ENCODE assay signal across 3 cellular contexts in genomic region chr4:7190278-7190594, GRCh38.
A peak's percentile ranks its signal among the peaks of the same experiment; 100 is the strongest.
TF ChIP-seq lines count a peak whose summit lies in the region.

No MANE protein-coding gene starts in this region.

TF ChIP-seq in HepG2, 621 proteins besides CTCF, POLR2A, EP300 and RAD21:
- TF ChIP-seq ZNF530 (CRISPR knock-in tag; IDR thresholded peaks at IDR 0.05; ENCODE audit: low read depth) (no peak), RARG (CRISPR knock-in tag; IDR thresholded peaks at IDR 0.05; ENCODE audit: low read depth) (no peak), ZNF619 (CRISPR knock-in tag; IDR thresholded peaks at IDR 0.05) (no peak), CREB1 (IDR thresholded peaks at IDR 0.05) (no peak), CREB1 (CRISPR knock-in tag; IDR thresholded peaks at IDR 0.05) (no peak), FOXO1 (CRISPR knock-in tag; IDR thresholded peaks at IDR 0.05) (no peak), PCBP2 (optimal IDR thresholded peaks at IDR 0.05; ENCODE audit: low read depth, low read length, poor library complexity, severe bottlenecking) (peak; percentile 31), ZBTB3 (CRISPR knock-in tag; IDR thresholded peaks at IDR 0.05; ENCODE audit: borderline replicate concordance, low read depth) (no peak), ELF1 (CRISPR knock-in tag; IDR thresholded peaks at IDR 0.05) (no peak)

TF ChIP-seq in HEK293, 187 proteins besides CTCF, POLR2A, EP300 and RAD21:
- 0 out of 2 replicates have a peak, but pooled peaks have one; percentile 14 for TF ChIP-seq ZNF157 (tag by site-specific recombination; IDR thresholded peaks at IDR 0.05)
- TF ChIP-seq HOXA7 (CRISPR knock-in tag; IDR thresholded peaks at IDR 0.05; ENCODE audit: borderline replicate concordance), result no peak
- TF ChIP-seq ZNF792 (tag by site-specific recombination; IDR thresholded peaks at IDR 0.05), result no peak
- no peak for TF ChIP-seq HOXC10 (CRISPR knock-in tag; IDR thresholded peaks at IDR 0.05)
- peak; percentile 94 for TF ChIP-seq ZNF366 (tag by site-specific recombination; conservative IDR thresholded peaks at IDR 0.05)
- no peak for TF ChIP-seq ZNF132 (tag by site-specific recombination; IDR thresholded peaks at IDR 0.05; ENCODE audit: borderline replicate concordance)
- no peak for TF ChIP-seq ZNF544 (tag by site-specific recombination; IDR thresholded peaks at IDR 0.05)
- TF ChIP-seq ZNF610 (tag by site-specific recombination; IDR thresholded peaks at IDR 0.05; ENCODE audit: borderline replicate concordance), result no peak
- TF ChIP-seq ZNF280C (tag by site-specific recombination; IDR thresholded peaks at IDR 0.05), result no peak
- TF ChIP-seq MYNN (tag by site-specific recombination; IDR thresholded peaks at IDR 0.05; ENCODE audit: borderline replicate concordance), result no peak
- TF ChIP-seq PRDM1 (tag by site-specific recombination; IDR thresholded peaks at IDR 0.05), result peak; percentile 99
- no peak for TF ChIP-seq OVOL3 (tag by site-specific recombination; IDR thresholded peaks at IDR 0.05)
- no peak for TF ChIP-seq PRDM6 (tag by site-specific recombination; IDR thresholded peaks at IDR 0.05)
- no peak for TF ChIP-seq ZNF747 (tag by site-specific recombination; IDR thresholded peaks at IDR 0.05)
- TF ChIP-seq ZNF596 (tag by site-specific recombination; IDR thresholded peaks at IDR 0.05), result no peak
- TF ChIP-seq ZNF501 (tag by site-specific recombination; IDR thresholded peaks at IDR 0.05), result no peak
- TF ChIP-seq ZNF341 (tag by site-specific recombination; IDR thresholded peaks at IDR 0.05; ENCODE audit: low read depth), result no peak
- TF ChIP-seq ZBTB20 (tag by site-specific recombination; IDR thresholded peaks at IDR 0.05), result no peak

TF ChIP-seq in K562, 482 proteins besides CTCF, POLR2A, EP300 and RAD21:
- TF ChIP-seq ZBTB43 (CRISPR knock-in tag; IDR thresholded peaks at IDR 0.05), result no peak
- peak; percentile 86 for TF ChIP-seq ZNF512 (tag; IDR thresholded peaks at IDR 0.05)
- no peak for TF ChIP-seq MTA2 (IDR thresholded peaks at IDR 0.05; ENCODE audit: low read depth)
- no peak for TF ChIP-seq MYBL2 (IDR thresholded peaks at IDR 0.05; ENCODE audit: low read depth)
- TF ChIP-seq MYBL2 (CRISPR knock-in tag; IDR thresholded peaks at IDR 0.05; ENCODE audit: borderline replicate concordance), result no peak
